Comparison of ENCODE assay signal across 13 cellular contexts in genomic region chrX:68500105-68500504, GRCh38. TPM values are rescaled to one million over a fixed set of nuclear protein-coding genes. Genes with fewer than 3 reads are reported as not detected.
A peak's percentile ranks its signal among the peaks of the same experiment; 100 is the strongest.
DNase-seq lines count a peak whose midpoint lies in the region; TF ChIP-seq lines count a peak whose summit lies in the region.
"Had no signal": no experiment of that assay in that cellular context is flagged by ENCODE, and none has a peak within 500 bp of the region (broad histone marks: within the 10 kb centered on the region; RNA-seq: fewer than 3 reads in every experiment).

No MANE protein-coding gene starts in this region.

- no peak overlapping the region for H2AFZ ChIP-seq in neuron (ENCODE audit: low read depth, low read length)

- H3K36me3 ChIP-seq in neuron (ENCODE audit: insufficient read depth, low read length), result peaks cover 9% of the 10 kb centered on the region
- 0 out of 2 replicates have a peak, but pooled peaks cover 2% of the 10 kb centered on the region for H3K36me3 ChIP-seq in SJCRH30
- no peaks in the 10 kb centered on the region for H3K36me3 ChIP-seq in esophagus squamous epithelium

- H3K9me3 ChIP-seq in neuron (ENCODE audit: low read length), result no peaks in the 10 kb centered on the region
- H3K9me3 ChIP-seq in SJCRH30 (replicated peaks), result no peaks in the 10 kb centered on the region
- H3K9me3 ChIP-seq in esophagus squamous epithelium, result no peaks in the 10 kb centered on the region

- H3K36me3 Mint-ChIP-seq in T-helper 1 cell treated with Interleukin-12 subunit alpha and Interleukin-12 subunit beta and Interleukin-4 antibody, amounts not matched to agents 30 μg/mL and 1 μg/mL, for 36 hours (ENCODE audit: low read depth), result peaks cover 3% of the 10 kb centered on the region

- no peak for DNase-seq in T-helper 1 cell
- no peak for DNase-seq in LNCaP clone FGC (ENCODE audit: low read depth)
- no peak for DNase-seq in coronary artery (ENCODE audit: low spot score)
- no peak for DNase-seq in MV-4-11 (lab: John Stamatoyannopoulos, UW)
- DNase-seq in SJCRH30, result no peak
- DNase-seq in esophagus squamous epithelium (lab: John Stamatoyannopoulos, UW), result no peak
- DNase-seq: 8988T; activated CD4-positive, CD25-positive, alpha-beta regulatory T cell treated with anti-CD3 and anti-CD28 coated beads, Interleukin-2, amount 50 U/mL, for 72 hours; central memory CD4-positive, alpha-beta T cell; NCI-H1417 treated with DMSO at 0.1 percent for 48 hours; stimulated activated CD4-positive, alpha-beta T cell treated with anti-CD3 and anti-CD28 coated beads, Interleukin-4, amount 100 ng/mL, for 4 hours had no signal

- no peak for TF ChIP-seq POLR2A in esophagus squamous epithelium (IDR thresholded peaks at IDR 0.05)

- H3K9me3 Mint-ChIP-seq in T-helper 1 cell treated with Interleukin-12 subunit alpha and Interleukin-12 subunit beta and Interleukin-4 antibody, amounts not matched to agents 30 μg/mL and 1 μg/mL, for 36 hours, result no peaks in the 10 kb centered on the region

- peak overlapping the region; percentile 99 for H3K4me3 Mint-ChIP-seq in T-helper 1 cell treated with Interleukin-12 subunit alpha and Interleukin-12 subunit beta and Interleukin-4 antibody, amounts not matched to agents 30 μg/mL and 1 μg/mL, for 36 hours

- intact Hi-C loops in esophagus squamous epithelium (cut with DNase I), result no loop called here

- 87 to 91% methylated on average over 5 of the region's 5 CpGs for WGBS in esophagus squamous epithelium, 2 donors

- peaks cover 20% of the 10 kb centered on the region for H3K4me1 Mint-ChIP-seq in T-helper 1 cell treated with Interleukin-12 subunit alpha and Interleukin-12 subunit beta and Interleukin-4 antibody, amounts not matched to agents 30 μg/mL and 1 μg/mL, for 36 hours (ENCODE audit: low read depth)

- H3K4me3 ChIP-seq in LNCaP clone FGC (ENCODE audit: low read depth, low read length) (peak overlapping the region; percentile 88), coronary artery (peak overlapping the region; percentile 84), neuron (ENCODE audit: low read length) (peak overlapping the region; percentile 98), SJCRH30 (no peak overlapping the region), esophagus squamous epithelium (peak overlapping the region in 1 of 4 donors; percentile 78)

- no peaks in the 10 kb centered on the region for H3K27me3 ChIP-seq in neuron (ENCODE audit: insufficient read depth, low read length)
- H3K27me3 ChIP-seq in SJCRH30, result no peaks in the 10 kb centered on the region
- H3K27me3 ChIP-seq in esophagus squamous epithelium, result no peaks in the 10 kb centered on the region

- H3K27ac ChIP-seq in coronary artery, result no peak overlapping the region
- H3K27ac ChIP-seq in SJCRH30, result no peak overlapping the region
- H3K27ac ChIP-seq in esophagus squamous epithelium, result no peak overlapping the region

- no peaks in the 10 kb centered on the region for H3K27me3 Mint-ChIP-seq in T-helper 1 cell treated with Interleukin-12 subunit alpha and Interleukin-12 subunit beta and Interleukin-4 antibody, amounts not matched to agents 30 μg/mL and 1 μg/mL, for 36 hours (ENCODE audit: low read depth)

- H3K4me1 ChIP-seq in neuron (ENCODE audit: insufficient read depth, low read length), result no peaks in the 10 kb centered on the region
- H3K4me1 ChIP-seq in SJCRH30, result peaks cover 6% of the 10 kb centered on the region
- H3K4me1 ChIP-seq in esophagus squamous epithelium, result peaks cover 0 to 18% (median 11%) of the 10 kb centered on the region in 3 donors

- TF ChIP-seq CTCF in LNCaP clone FGC (IDR thresholded peaks at IDR 0.05; ENCODE audit: control insufficient read depth, extremely low read depth, insufficient read depth) (no peak), coronary artery (IDR thresholded peaks at IDR 0.05) (no peak), esophagus squamous epithelium (IDR thresholded peaks at IDR 0.05) (no peak)

- H3K27ac Mint-ChIP-seq in T-helper 1 cell treated with Interleukin-12 subunit alpha and Interleukin-12 subunit beta and Interleukin-4 antibody, amounts not matched to agents 30 μg/mL and 1 μg/mL, for 36 hours, result peak overlapping the region; percentile 98

RNA-seq across cellular contexts. Expression of gene YIPF6, which starts 1.3 kb away (rescaled TPM):
- 34.2 and 42.9 TPM in 2 replicates for total RNA-seq in SJCRH30 (2014; rRNA removed; shearing (Covaris generic))
- 10 to 100 TPM; 14.8 to 22.0 (median 18.2) TPM for total RNA-seq in esophagus squamous epithelium
